1 cellular context compared by ENCODE assay signal in the genomic region with DNA sequence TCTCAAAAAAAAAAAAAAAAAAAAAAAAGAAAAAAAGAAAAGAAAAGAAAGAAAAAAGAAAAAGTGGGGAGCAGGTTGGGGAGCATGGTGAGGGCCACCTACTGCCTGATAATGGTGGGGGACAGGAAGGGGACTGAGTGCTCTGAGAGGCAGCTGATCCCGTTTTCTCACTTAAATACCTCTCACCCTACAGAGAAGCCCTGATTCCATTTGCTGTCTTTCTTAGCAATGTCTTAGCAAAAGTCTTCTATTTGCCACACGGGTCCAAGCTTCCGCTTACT.
TF ChIP-seq lines count a peak whose summit lies in the region.

No MANE protein-coding gene starts in this region.

TF ChIP-seq in HepG2, 621 proteins besides CTCF, POLR2A, EP300 and RAD21 (continued from another document):
- no peak for TF ChIP-seq ZNF749 (CRISPR knock-in tag; IDR thresholded peaks at IDR 0.05; ENCODE audit: borderline replicate concordance)
